34 cellular contexts compared by ENCODE assay signal in genomic region chr5:171024084-171024483, GRCh38.
"Had no signal": no experiment of that assay in that cellular context is flagged by ENCODE, and none has a peak within 500 bp of the region (broad histone marks: within the 10 kb centered on the region; RNA-seq: fewer than 3 reads in every experiment).

No MANE protein-coding gene starts in this region.

- ATAC-seq: activated naive CD4-positive, alpha-beta T cell treated with anti-CD3 and anti-CD28 coated beads, Interleukin-2, amount 50 U/mL, for 72 hours; activated naive CD8-positive, alpha-beta T cell treated with anti-CD3 and anti-CD28 coated beads, Interleukin-2, amount 50 U/mL, for 24 hours; activated T-cell treated with anti-CD3 and anti-CD28 coated beads, Interleukin-2, amount 50 U/mL, for 4 hours; activated T-cell treated with anti-CD3 and anti-CD28 coated beads, Interleukin-2, amount 50 U/mL, for 72 hours; activated T-helper 17 cell treated with anti-CD3 and anti-CD28 coated beads, Interleukin-2, amount 50 U/mL, for 72 hours; body of pancreas had no signal

- DNase-seq: activated effector memory CD4-positive, alpha-beta T cell treated with anti-CD3 and anti-CD28 coated beads, Interleukin-2, amount 50 U/mL, for 16 hours; activated effector memory CD4-positive, alpha-beta T cell treated with Interleukin-2 at 50 U/mL for 16 hours; activated gamma-delta T cell; activated gamma-delta T cell treated with Interleukin-2 at 50 U/mL for 16 hours; activated naive CD4-positive, alpha-beta T cell; activated naive CD4-positive, alpha-beta T cell treated with anti-CD3 and anti-CD28 coated beads for 36 hours; activated naive CD4-positive, alpha-beta T cell treated with anti-CD3 and anti-CD28 coated beads, Interleukin-2, amount 10 ng/mL, durations not matched to agents 7 days and 5 days; activated naive CD4-positive, alpha-beta T cell treated with anti-CD3 and anti-CD28 coated beads, Interleukin-2, amount 50 U/mL, for 16 hours; activated naive CD4-positive, alpha-beta T cell treated with Interleukin-2 at 50 U/mL for 16 hours; activated naive CD8-positive, alpha-beta T cell treated with anti-CD3 and anti-CD28 coated beads for 36 hours; activated naive CD8-positive, alpha-beta T cell treated with anti-CD3 and anti-CD28 coated beads, Interleukin-2, amount 10 ng/mL, durations not matched to agents 7 days and 5 days; activated naive CD8-positive, alpha-beta T cell treated with anti-CD3 and anti-CD28 coated beads, Interleukin-2, amount 50 U/mL, for 24 hours; activated T-cell treated with anti-CD3 and anti-CD28 coated beads, Interleukin-2, amount 50 U/mL, for 1 hour; activated T-cell treated with anti-CD3 and anti-CD28 coated beads, Interleukin-2, amount 50 U/mL, for 24 hours; activated T-cell treated with anti-CD3 and anti-CD28 coated beads, Interleukin-2, amount 50 U/mL, for 4 hours; activated T-cell treated with anti-CD3 and anti-CD28 coated beads, Interleukin-2, amount 50 U/mL, for 48 hours; activated T-cell treated with anti-CD3 and anti-CD28 coated beads, Interleukin-2, amount 50 U/mL, for 72 hours; adrenal gland; amniotic stem cell; amygdala; anterior cingulate cortex; aorta; body of pancreas; brain microvascular endothelial cell; caudate nucleus; central memory CD4-positive, alpha-beta T cell; cerebellar nuclear complex had no signal

- FAIRE-seq: astrocyte, bronchial epithelial cell had no signal

- H3K27me3 ChIP-seq: adrenal gland, ascending aorta, body of pancreas, brain microvascular endothelial cell, breast epithelium, cardiac muscle cell had no signal

- H3K36me3 ChIP-seq: adrenal gland, ascending aorta, brain microvascular endothelial cell, breast epithelium, cardiac muscle cell had no signal

- H3K4me1 ChIP-seq: adrenal gland, ascending aorta, body of pancreas, breast epithelium had no signal

- H3K4me3 ChIP-seq: adrenal gland, ascending aorta, body of pancreas, breast epithelium, cardiac muscle cell had no signal

- H3K27ac ChIP-seq: adrenal gland, ascending aorta, body of pancreas, brain microvascular endothelial cell, breast epithelium, cardiac muscle cell had no signal

- H3K9me3 ChIP-seq: adrenal gland had no signal
